ENCODE assay signal across 16 cellular contexts in genomic region chr17:2937331-2938003, GRCh38.
DNase-seq lines count a peak whose midpoint lies in the region; ATAC-seq and TF ChIP-seq lines count a peak whose summit lies in the region.
"Had no signal": no experiment of that assay in that cellular context is flagged by ENCODE, and none has a peak within 500 bp of the region (broad histone marks: within the 10 kb centered on the region; RNA-seq: fewer than 3 reads in every experiment).

No MANE protein-coding gene starts in this region.

- no peaks in the 10 kb centered on the region for H3K4me1 ChIP-seq in mesendoderm (ENCODE audit: control insufficient read depth, low read depth, low read length)
- H3K4me1 ChIP-seq: prostate gland had no signal

- no peak overlapping the region for H2BK5ac ChIP-seq in mesendoderm (ENCODE audit: low read length)

- no peak overlapping the region for H2AK5ac ChIP-seq in mesendoderm (ENCODE audit: low read length)

- H3K56ac ChIP-seq in mesendoderm (ENCODE audit: low read length) = no peak overlapping the region

- no peak overlapping the region for H3K18ac ChIP-seq in mesendoderm (ENCODE audit: low read length)

- no CpG with 5 or more reads among the region's 10 CpGs for WGBS in mesendoderm (ENCODE audit: extremely low coverage, insufficient coverage, low lambda C conversion rate)

- H2BK120ac ChIP-seq in mesendoderm (ENCODE audit: low read depth, low read length) = no peak overlapping the region

- H3K4me3 ChIP-seq in mesendoderm (ENCODE audit: low read length) = no peak overlapping the region
- H3K4me3 ChIP-seq: prostate gland, tibial nerve had no signal

- no peak for ATAC-seq in HG03196 (IDR thresholded peaks at IDR 0.05; ENCODE audit: unreplicated experiment)
- ATAC-seq: activated CD4-positive, CD25-positive, alpha-beta regulatory T cell treated with anti-CD3 and anti-CD28 coated beads, Interleukin-2, amount 50 U/mL, for 24 hours; CD8-positive, alpha-beta T cell; left cardiac atrium; T-cell had no signal

- no peak overlapping the region for H3K4ac ChIP-seq in mesendoderm (ENCODE audit: low read depth, low read length)

- H3K23ac ChIP-seq in mesendoderm (ENCODE audit: low read length) = peak overlapping the region; percentile 1

- no peaks in the 10 kb centered on the region for H3K36me3 ChIP-seq in mesendoderm (ENCODE audit: control insufficient read depth, insufficient read depth, low read length)
- H3K36me3 ChIP-seq: prostate gland, tibial nerve had no signal

- no peaks in the 10 kb centered on the region for H3K27me3 ChIP-seq in mesendoderm (ENCODE audit: insufficient read depth, low read length, poor library complexity)
- H3K27me3 ChIP-seq: tibial nerve had no signal

- H4K8ac ChIP-seq in mesendoderm (ENCODE audit: low read depth, low read length) = no peak overlapping the region

- TF ChIP-seq CTCF in GM10266 (IDR thresholded peaks at IDR 0.05; ENCODE audit: control insufficient read depth, insufficient read depth, low read depth, missing control alignments) = no peak

- H3K9ac ChIP-seq in mesendoderm (ENCODE audit: low read length) = no peak overlapping the region

- DNase-seq in EH (ENCODE audit: low read depth) = peak; percentile 52
- DNase-seq in LHCN-M2 (ENCODE audit: low read depth) = peak; percentile 5
- peak; percentile 22 for DNase-seq in cerebellar cortex (ENCODE audit: low spot score)
- no peak for DNase-seq in mesendoderm
- no peak for DNase-seq in stimulated activated CD4-positive, alpha-beta T cell treated with anti-CD3 and anti-CD28 coated beads, Interleukin-15, amount 100 ng/mL, for 24 hours
- DNase-seq in COLO668 (lab: John Stamatoyannopoulos, UW; ENCODE audit: unreplicated experiment) = no peak
- DNase-seq in GM10266 (ENCODE audit: extremely low spot score) = no peak
- DNase-seq: activated naive CD4-positive, alpha-beta T cell treated with Interleukin-2 at 50 U/mL for 16 hours; CD8-positive, alpha-beta T cell; GDM1; left cardiac atrium; T-cell had no signal

- no peak overlapping the region for H4K5ac ChIP-seq in mesendoderm (ENCODE audit: low read length)

- no peak overlapping the region for H2BK15ac ChIP-seq in mesendoderm (replicated peaks; ENCODE audit: low read depth)

- no peak overlapping the region for H3K4me2 ChIP-seq in mesendoderm (ENCODE audit: low read length)

- H3K27ac ChIP-seq in mesendoderm (ENCODE audit: low read depth, low read length) = no peak overlapping the region
- H3K27ac ChIP-seq: prostate gland, tibial nerve had no signal

- peaks cover 4% of the 10 kb centered on the region for H3K79me2 ChIP-seq in mesendoderm (ENCODE audit: control insufficient read depth, insufficient read depth, low read length)

- H3K79me1 ChIP-seq in mesendoderm (ENCODE audit: low read length) = peaks cover 16% of the 10 kb centered on the region

Comparison
In these comparisons a context has a peak if more than half of its experiments do, and no peak if none do; other contexts are left out.
1. DNase-seq: peak in EH (single experiment), LHCN-M2 (single experiment) and cerebellar cortex (single experiment); none in mesendoderm (single experiment), stimulated activated CD4-positive, alpha-beta T cell treated with anti-CD3 and anti-CD28 coated beads, Interleukin-15, amount 100 ng/mL, for 24 hours (single experiment), COLO668 (single experiment) and GM10266 (single experiment).